1 cellular context compared by ENCODE assay signal in the genomic region with DNA sequence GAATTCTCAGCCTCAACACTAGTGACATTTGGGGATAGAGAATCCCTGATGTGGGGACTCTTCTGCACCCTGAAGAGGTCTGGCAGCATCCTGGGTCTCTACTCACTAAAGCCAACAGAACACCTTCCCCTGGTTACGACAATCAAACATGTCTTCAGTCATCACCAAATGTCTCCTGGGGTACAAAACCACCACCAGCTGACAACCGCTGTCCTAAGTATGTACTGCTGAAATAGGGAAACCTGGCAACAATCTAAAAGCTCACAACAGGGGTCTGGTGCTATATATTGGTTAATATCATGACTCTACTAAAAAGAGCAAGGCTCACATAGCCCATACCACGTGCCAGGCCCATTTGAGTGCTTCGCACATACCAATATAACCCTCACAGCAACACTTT.
TF ChIP-seq lines count a peak whose summit lies in the region.

No MANE protein-coding gene starts in this region.

TF ChIP-seq in K562, 482 proteins besides CTCF, POLR2A, EP300 and RAD21:
- TF ChIP-seq PCBP1 (IDR thresholded peaks at IDR 0.05; ENCODE audit: low read depth, low read length, poor library complexity, severe bottlenecking) (no peak), BCL6 (CRISPR knock-in tag; IDR thresholded peaks at IDR 0.05) (no peak), BMI1 (IDR thresholded peaks at IDR 0.05; ENCODE audit: low read length) (no peak), ASH1L (IDR thresholded peaks at IDR 0.05; ENCODE audit: borderline replicate concordance, low read depth, partially characterized antibody) (no peak), ERF (CRISPR knock-in tag; IDR thresholded peaks at IDR 0.05) (no peak), NFXL1 (CRISPR knock-in tag; IDR thresholded peaks at IDR 0.05) (no peak), NR2F6 (CRISPR knock-in tag; IDR thresholded peaks at IDR 0.05) (no peak), SLC30A9 (CRISPR knock-in tag; IDR thresholded peaks at IDR 0.05) (no peak), ESRRB (CRISPR knock-in tag; IDR thresholded peaks at IDR 0.05; ENCODE audit: borderline replicate concordance) (no peak), JUN (IDR thresholded peaks at IDR 0.05; ENCODE audit: borderline replicate concordance, low read depth, low read length) (no peak), JUN (CRISPR knock-in tag; IDR thresholded peaks at IDR 0.05; ENCODE audit: borderline replicate concordance) (no peak), CBFA2T2 (conservative IDR thresholded peaks at IDR 0.05) (no peak), PTTG1 (tag; IDR thresholded peaks at IDR 0.05; ENCODE audit: low read depth) (no peak), ZNF561 (CRISPR knock-in tag; conservative IDR thresholded peaks at IDR 0.05) (no peak), ATF1 (CRISPR knock-in tag; IDR thresholded peaks at IDR 0.05) (no peak), ATF1 (tag; IDR thresholded peaks at IDR 0.05) (no peak)
- TF ChIP-seq, protein P1, sequence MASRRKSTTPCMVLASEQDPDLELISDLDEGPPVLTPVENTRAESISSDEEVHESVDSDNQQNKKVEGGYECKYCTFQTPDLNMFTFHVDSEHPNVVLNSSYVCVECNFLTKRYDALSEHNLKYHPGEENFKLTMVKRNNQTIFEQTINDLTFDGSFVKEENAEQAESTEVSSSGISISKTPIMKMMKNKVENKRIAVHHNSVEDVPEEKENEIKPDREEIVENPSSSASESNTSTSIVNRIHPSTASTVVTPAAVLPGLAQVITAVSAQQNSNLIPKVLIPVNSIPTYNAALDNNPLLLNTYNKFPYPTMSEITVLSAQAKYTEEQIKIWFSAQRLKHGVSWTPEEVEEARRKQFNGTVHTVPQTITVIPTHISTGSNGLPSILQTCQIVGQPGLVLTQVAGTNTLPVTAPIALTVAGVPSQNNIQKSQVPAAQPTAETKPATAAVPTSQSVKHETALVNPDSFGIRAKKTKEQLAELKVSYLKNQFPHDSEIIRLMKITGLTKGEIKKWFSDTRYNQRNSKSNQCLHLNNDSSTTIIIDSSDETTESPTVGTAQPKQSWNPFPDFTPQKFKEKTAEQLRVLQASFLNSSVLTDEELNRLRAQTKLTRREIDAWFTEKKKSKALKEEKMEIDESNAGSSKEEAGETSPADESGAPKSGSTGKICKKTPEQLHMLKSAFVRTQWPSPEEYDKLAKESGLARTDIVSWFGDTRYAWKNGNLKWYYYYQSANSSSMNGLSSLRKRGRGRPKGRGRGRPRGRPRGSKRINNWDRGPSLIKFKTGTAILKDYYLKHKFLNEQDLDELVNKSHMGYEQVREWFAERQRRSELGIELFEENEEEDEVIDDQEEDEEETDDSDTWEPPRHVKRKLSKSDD (conservative IDR thresholded peaks at IDR 0.05; ENCODE audit: low read length), result no peak
- TF ChIP-seq, protein P2, sequence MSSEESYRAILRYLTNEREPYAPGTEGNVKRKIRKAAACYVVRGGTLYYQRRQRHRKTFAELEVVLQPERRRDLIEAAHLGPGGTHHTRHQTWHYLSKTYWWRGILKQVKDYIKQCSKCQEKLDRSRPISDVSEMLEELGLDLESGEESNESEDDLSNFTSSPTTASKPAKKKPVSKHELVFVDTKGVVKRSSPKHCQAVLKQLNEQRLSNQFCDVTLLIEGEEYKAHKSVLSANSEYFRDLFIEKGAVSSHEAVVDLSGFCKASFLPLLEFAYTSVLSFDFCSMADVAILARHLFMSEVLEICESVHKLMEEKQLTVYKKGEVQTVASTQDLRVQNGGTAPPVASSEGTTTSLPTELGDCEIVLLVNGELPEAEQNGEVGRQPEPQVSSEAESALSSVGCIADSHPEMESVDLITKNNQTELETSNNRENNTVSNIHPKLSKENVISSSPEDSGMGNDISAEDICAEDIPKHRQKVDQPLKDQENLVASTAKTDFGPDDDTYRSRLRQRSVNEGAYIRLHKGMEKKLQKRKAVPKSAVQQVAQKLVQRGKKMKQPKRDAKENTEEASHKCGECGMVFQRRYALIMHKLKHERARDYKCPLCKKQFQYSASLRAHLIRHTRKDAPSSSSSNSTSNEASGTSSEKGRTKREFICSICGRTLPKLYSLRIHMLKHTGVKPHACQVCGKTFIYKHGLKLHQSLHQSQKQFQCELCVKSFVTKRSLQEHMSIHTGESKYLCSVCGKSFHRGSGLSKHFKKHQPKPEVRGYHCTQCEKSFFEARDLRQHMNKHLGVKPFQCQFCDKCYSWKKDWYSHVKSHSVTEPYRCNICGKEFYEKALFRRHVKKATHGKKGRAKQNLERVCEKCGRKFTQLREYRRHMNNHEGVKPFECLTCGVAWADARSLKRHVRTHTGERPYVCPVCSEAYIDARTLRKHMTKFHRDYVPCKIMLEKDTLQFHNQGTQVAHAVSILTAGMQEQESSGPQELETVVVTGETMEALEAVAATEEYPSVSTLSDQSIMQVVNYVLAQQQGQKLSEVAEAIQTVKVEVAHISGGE (CRISPR knock-in tag; IDR thresholded peaks at IDR 0.05), result no peak
